Comparison of ENCODE assay signal across 8 cellular contexts in genomic region chr10:15744217-15744865, GRCh38. TPM values are rescaled to one million over a fixed set of nuclear protein-coding genes. Genes with fewer than 3 reads are reported as not detected.
DNase-seq lines count a peak whose midpoint lies in the region; ATAC-seq and TF ChIP-seq lines count a peak whose summit lies in the region.

No MANE protein-coding gene starts in this region.

- H3K4me1 ChIP-seq in CD4-positive, alpha-beta memory T cell (ENCODE audit: insufficient read depth, low read length) = no peaks in the 10 kb centered on the region

- no peaks in the 10 kb centered on the region for H3K36me3 Mint-ChIP-seq in CD4-positive, alpha-beta memory T cell
- H3K36me3 Mint-ChIP-seq in nephron (ENCODE audit: low read depth) = no peaks in the 10 kb centered on the region

- in situ Hi-C loops in SK-MEL-5 (cut with HindIII; ENCODE audit: low pct_unique_long_range_greater_than_20kb, low sequenced_read_pairs) = no loop called here

- H3K9me3 Mint-ChIP-seq in CD4-positive, alpha-beta memory T cell = peaks cover 0 to 1% (median 0%) of the 10 kb centered on the region in 8 donors
- no peaks in the 10 kb centered on the region for H3K9me3 Mint-ChIP-seq in nephron

- H3K36me3 ChIP-seq in CD4-positive, alpha-beta memory T cell (ENCODE audit: insufficient read depth, low read length) = no peaks in the 10 kb centered on the region

- no peaks in the 10 kb centered on the region for H3K4me1 Mint-ChIP-seq in CD4-positive, alpha-beta memory T cell
- peaks cover 57% of the 10 kb centered on the region for H3K4me1 Mint-ChIP-seq in nephron

- POLR2A ChIA-PET in CD4-positive, alpha-beta memory T cell (lab: Charles Lee; ENCODE audit: partially characterized antibody) = no interaction called here

- ATAC-seq in GM18511 (IDR thresholded peaks at IDR 0.05; ENCODE audit: unreplicated experiment) = peak; percentile 80
- ATAC-seq in HG03521 (IDR thresholded peaks at IDR 0.05; ENCODE audit: unreplicated experiment) = peak; percentile 68

- H3K27me3 ChIP-seq in CD4-positive, alpha-beta memory T cell (ENCODE audit: insufficient read depth, low read length) = peaks cover 3% of the 10 kb centered on the region

- TF ChIP-seq CTCF in nephron (IDR thresholded peaks at IDR 0.05; ENCODE audit: unreplicated experiment in 3 of 3) = peak; percentile 40 to 60 (median 46)

- peak in 3 of 5 donors; percentile 4 to 6 (median 5) for DNase-seq in CD4-positive, alpha-beta memory T cell
- peak; percentile 71 for DNase-seq in SK-MEL-5 (ENCODE audit: low read depth, low spot score)
- peak; percentile 56 for DNase-seq in ecto neural progenitor cell (ENCODE audit: low spot score)
- no peak for DNase-seq in central memory CD4-positive, alpha-beta T cell
- no peak for DNase-seq in NCI-H1092 (lab: John Stamatoyannopoulos, UW)

- no peak overlapping the region for H3K27ac ChIP-seq in CD4-positive, alpha-beta memory T cell (ENCODE audit: low read depth, low read length)

- CTCF ChIA-PET in CD4-positive, alpha-beta memory T cell (lab: Charles Lee; ENCODE audit: partially characterized antibody) = interaction anchor here (2.0 kb wide), 1 partner anchor 9 kb away, joined by 4 read pairs; no protein-coding TSS in a partner anchor

- H3K27me3 Mint-ChIP-seq in CD4-positive, alpha-beta memory T cell = peaks cover 3 to 11% of the 10 kb centered on the region in 2 donors
- peaks cover 7% of the 10 kb centered on the region for H3K27me3 Mint-ChIP-seq in nephron (ENCODE audit: low read depth)

- no peak overlapping the region for H3K4me3 Mint-ChIP-seq in CD4-positive, alpha-beta memory T cell
- no peak overlapping the region for H3K4me3 Mint-ChIP-seq in nephron

- intact Hi-C loops in CD4-positive, alpha-beta memory T cell (cut with micrococcal nuclease) = loop anchor here (1.0 kb wide), 1 partner anchor 310 kb away; no protein-coding TSS in a partner anchor

- H3K27ac Mint-ChIP-seq in CD4-positive, alpha-beta memory T cell = no peak overlapping the region
- peak overlapping the region in 1 of 3 experiments; percentile 63 for H3K27ac Mint-ChIP-seq in nephron

- no peak overlapping the region for H3K4me3 ChIP-seq in CD4-positive, alpha-beta memory T cell (ENCODE audit: low read length in 2 of 2)

- no peaks in the 10 kb centered on the region for H3K9me3 ChIP-seq in CD4-positive, alpha-beta memory T cell (ENCODE audit: control insufficient read depth in 1 of 2, low read length in 2 of 2)

RNA-seq across cellular contexts. Expression of gene ITGA8, which starts 24.6 kb away (rescaled TPM):
- total RNA-seq in CD4-positive, alpha-beta memory T cell = not detected
- not detected for polyA plus RNA-seq in CD4-positive, alpha-beta memory T cell
- not detected in 2 replicates for total RNA-seq in SK-MEL-5 (2014; rRNA removed; shearing (Covaris generic))
- 0.01 TPM in 2 replicates for polyA plus RNA-seq in SK-MEL-5 (2015; cell fraction: cytosol; rRNA removed)
- polyA plus RNA-seq in SK-MEL-5 (2015; cell fraction: nucleus; rRNA removed) = not detected in 2 replicates

Comparison
In these comparisons a context has a peak if more than half of its experiments do, and no peak if none do; other contexts are left out.
1. DNase-seq: peak in CD4-positive, alpha-beta memory T cell (3 of 5), SK-MEL-5 (single experiment) and ecto neural progenitor cell (single experiment); none in central memory CD4-positive, alpha-beta T cell (single experiment) and NCI-H1092 (single experiment).